8 cellular contexts compared by ENCODE assay signal in the genomic region with DNA sequence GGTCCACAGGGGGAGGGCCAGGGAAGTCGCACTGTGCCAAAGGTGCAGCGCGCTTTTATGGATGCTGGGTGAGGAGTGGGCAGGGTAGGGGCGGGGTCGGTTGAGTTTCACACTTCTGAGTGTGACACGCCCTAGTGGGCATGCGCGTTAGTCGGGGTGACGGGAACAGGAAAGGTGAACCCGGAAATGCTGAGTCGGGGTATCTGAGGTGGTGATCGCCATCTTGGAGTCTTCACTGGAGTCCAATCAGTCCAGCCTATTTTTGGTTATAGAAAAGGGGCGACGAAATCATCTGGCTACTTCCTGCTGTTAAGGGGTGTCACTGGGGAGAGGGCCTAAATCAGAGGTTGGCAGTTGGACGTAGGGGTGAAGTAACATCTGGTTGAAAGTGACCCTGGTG.
"Had no signal": no experiment of that assay in that cellular context is flagged by ENCODE, and none has a peak within 500 bp of the region (broad histone marks: within the 10 kb centered on the region; RNA-seq: fewer than 3 reads in every experiment).

No MANE protein-coding gene starts in this region.

- DNase-seq: GOT3, H7, HFFc6, KG1 had no signal

- H3K4me1 Mint-ChIP-seq: IgD-negative memory B cell had no signal

- H3K27me3 Mint-ChIP-seq: IgD-negative memory B cell had no signal

- H3K4me3 Mint-ChIP-seq: HFFc6, IgD-negative memory B cell had no signal

- H3K4me3 ChIP-seq: HAP-1 had no signal

- ATAC-seq: HCT116 had no signal

- H3K27ac ChIP-seq: HL-60 had no signal

- H3K27ac Mint-ChIP-seq: HFFc6, IgD-negative memory B cell had no signal
